ENCODE assay signal across 24 cellular contexts in the genomic region with DNA sequence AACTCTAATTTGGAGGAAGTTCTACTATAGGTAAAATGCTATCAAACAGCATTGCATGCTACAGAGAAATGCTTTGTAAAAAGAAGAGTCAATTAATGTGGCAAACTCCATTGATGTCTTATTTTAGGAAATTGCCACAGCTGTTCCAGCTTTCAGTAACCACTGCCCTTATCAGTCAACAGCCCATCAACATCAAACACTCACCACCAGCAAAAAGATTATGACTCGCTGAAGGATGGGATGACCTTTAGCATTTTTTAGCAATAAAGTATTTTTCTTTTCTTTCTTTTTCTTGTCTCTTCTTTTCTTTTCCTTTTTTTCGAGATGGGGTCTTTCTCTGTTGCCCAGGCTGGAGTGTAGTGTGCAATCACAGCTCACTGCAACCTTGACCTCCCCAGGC. TPM values are rescaled to one million over a fixed set of nuclear protein-coding genes. Genes with fewer than 3 reads are reported as not detected.
DNase-seq lines count a peak whose midpoint lies in the region; ATAC-seq, FAIRE-seq and TF ChIP-seq lines count a peak whose summit lies in the region.
"Had no signal": no experiment of that assay in that cellular context is flagged by ENCODE, and none has a peak within 500 bp of the region (broad histone marks: within the 10 kb centered on the region; RNA-seq: fewer than 3 reads in every experiment).

No MANE protein-coding gene starts in this region.

- no peak for TF ChIP-seq POLR2A in A549 (IDR thresholded peaks at IDR 0.05; ENCODE audit: low read length)
- TF ChIP-seq POLR2A in GM12878 (IDR thresholded peaks at IDR 0.05; ENCODE audit: low read depth, low read length): no peak

- TF ChIP-seq RAD21 in A549 (conservative IDR thresholded peaks at IDR 0.05 in 1 of 2, IDR thresholded peaks at IDR 0.05 in 1 of 2) (no peak), GM12878 (IDR thresholded peaks at IDR 0.05; ENCODE audit: insufficient read depth, low read depth, low read length) (no peak)

- intact Hi-C loops in GM12878 (cut with micrococcal nuclease; ENCODE audit: unreplicated experiment): no loop called here

- no peaks in the 10 kb centered on the region for H4K20me1 ChIP-seq in BLaER1
- no peaks in the 10 kb centered on the region for H4K20me1 ChIP-seq in GM12878 (ENCODE audit: control insufficient read depth, insufficient read depth)
- H4K20me1 ChIP-seq: BLaER1 treated with 17β-estradiol and CSF1 and Interleukin-3, amounts not matched to agents 10 nM and 100 nM had no signal

- SMC1A ChIA-PET in GM12878 (lab: Charles Lee; ENCODE audit: uncharacterized antibody, unreplicated experiment): no interaction called here

- 24% methylated on average over 2 of the region's 2 CpGs for WGBS in A549 (ENCODE audit: missing lambda C conversion rate)
- 0% methylated on average over 2 of the region's 2 CpGs for WGBS in GM12878 (ENCODE audit: insufficient coverage, insufficient replicate concordance, low lambda C conversion rate, missing lambda C conversion rate)

- no peak overlapping the region for H3K4me3 ChIP-seq in A549
- H3K4me3 ChIP-seq in BLaER1: no peak overlapping the region
- H3K4me3 ChIP-seq in GM12878: no peak overlapping the region
- H3K4me3 ChIP-seq: BLaER1 treated with 17β-estradiol and CSF1 and Interleukin-3, amounts not matched to agents 10 nM and 100 nM; GM23338 had no signal

- H3K36me3 Mint-ChIP-seq in natural killer cell treated with Interleukin-12 subunit alpha and Interleukin-12 subunit beta and Interleukin-15 and Interleukin-18, amount 100 ng/mL, for 72 hours: no peaks in the 10 kb centered on the region
- no peaks in the 10 kb centered on the region for H3K36me3 Mint-ChIP-seq in activated naive CD8-positive, alpha-beta T cell treated with anti-CD3 and anti-CD28 coated beads for 36 hours
- H3K36me3 Mint-ChIP-seq: CD14-positive monocyte; CD8-positive, alpha-beta memory T cell had no signal

- ATAC-seq in A549: no peak
- ATAC-seq in GM12878: no peak
- ATAC-seq in natural killer cell treated with Interleukin-12 subunit alpha and Interleukin-12 subunit beta and Interleukin-15 and Interleukin-18, amount 100 ng/mL, for 72 hours: no peak
- ATAC-seq in GM21367 (IDR thresholded peaks at IDR 0.05; ENCODE audit: unreplicated experiment): no peak
- ATAC-seq: GM23338, HCT116 had no signal

- peaks cover 2 to 9% of the 10 kb centered on the region in 2 donors for H3K27me3 Mint-ChIP-seq in natural killer cell treated with Interleukin-12 subunit alpha and Interleukin-12 subunit beta and Interleukin-15 and Interleukin-18, amount 100 ng/mL, for 72 hours
- H3K27me3 Mint-ChIP-seq in activated naive CD8-positive, alpha-beta T cell treated with anti-CD3 and anti-CD28 coated beads for 36 hours: peaks cover 4% of the 10 kb centered on the region
- H3K27me3 Mint-ChIP-seq: B cell had no signal

- FAIRE-seq in A549 (lab: Jason Lieb, UNC) (peak; percentile 46), GM12878 (lab: Jason Lieb, UNC) (no peak)
- FAIRE-seq: D721Med, GM12892, GM19239 had no signal

- H3K36me3 ChIP-seq in BLaER1 (no peaks in the 10 kb centered on the region), GM12878 (ENCODE audit: control insufficient read depth in 2 of 2, insufficient read depth in 2 of 2, low read length in 1 of 2) (no peaks in the 10 kb centered on the region)
- H3K36me3 ChIP-seq: BLaER1 treated with 17β-estradiol and CSF1 and Interleukin-3, amounts not matched to agents 10 nM and 100 nM had no signal

- H3K4me2 ChIP-seq in A549 (no peak overlapping the region), BLaER1 (peak overlapping the region; percentile 24; the same call in 1 of the 2 replicates), GM12878 (ENCODE audit: control insufficient read depth, insufficient read depth) (no peak overlapping the region)
- H3K4me2 ChIP-seq: GM23338 had no signal

- no peaks in the 10 kb centered on the region for H3K4me1 Mint-ChIP-seq in natural killer cell treated with Interleukin-12 subunit alpha and Interleukin-12 subunit beta and Interleukin-15 and Interleukin-18, amount 100 ng/mL, for 72 hours (ENCODE audit: low read depth in 2 of 2)
- no peaks in the 10 kb centered on the region for H3K4me1 Mint-ChIP-seq in activated naive CD8-positive, alpha-beta T cell treated with anti-CD3 and anti-CD28 coated beads for 36 hours
- H3K4me1 Mint-ChIP-seq: B cell; CD8-positive, alpha-beta memory T cell; GM23338; H9 had no signal

- H3K9me3 ChIP-seq in A549: no peaks in the 10 kb centered on the region
- no peaks in the 10 kb centered on the region for H3K9me3 ChIP-seq in BLaER1
- H3K9me3 ChIP-seq in GM12878 (replicated peaks; ENCODE audit: control insufficient read depth, insufficient read depth, low read length): no peaks in the 10 kb centered on the region

- TF ChIP-seq EP300 in A549 (IDR thresholded peaks at IDR 0.05) (no peak), GM12878 (IDR thresholded peaks at IDR 0.05; ENCODE audit: borderline replicate concordance in 1 of 2, control insufficient read depth in 1 of 2, low read depth in 2 of 2, low read length in 2 of 2) (no peak)

- no peaks in the 10 kb centered on the region for H3K9me3 Mint-ChIP-seq in natural killer cell treated with Interleukin-12 subunit alpha and Interleukin-12 subunit beta and Interleukin-15 and Interleukin-18, amount 100 ng/mL, for 72 hours
- H3K9me3 Mint-ChIP-seq in activated naive CD8-positive, alpha-beta T cell treated with anti-CD3 and anti-CD28 coated beads for 36 hours: no peaks in the 10 kb centered on the region
- H3K9me3 Mint-ChIP-seq: CD4-positive, alpha-beta T cell; CD8-positive, alpha-beta memory T cell; H9 had no signal

- CTCF ChIA-PET in A549 (lab: Yijun Ruan, JAX): no interaction called here
- CTCF ChIA-PET in GM12878 (lab: Yijun Ruan, JAX): interaction anchor here (0.7 kb wide), 1 partner anchor 21 kb away, joined by 3 read pairs; no protein-coding TSS in a partner anchor

- no peak overlapping the region for H3K27ac Mint-ChIP-seq in natural killer cell treated with Interleukin-12 subunit alpha and Interleukin-12 subunit beta and Interleukin-15 and Interleukin-18, amount 100 ng/mL, for 72 hours
- H3K27ac Mint-ChIP-seq in activated naive CD8-positive, alpha-beta T cell treated with anti-CD3 and anti-CD28 coated beads for 36 hours: no peak overlapping the region
- H3K27ac Mint-ChIP-seq: B cell; CD14-positive monocyte; CD4-positive, alpha-beta T cell; CD8-positive, alpha-beta memory T cell; GM23338; H9 had no signal

- TF ChIP-seq CTCF in A549 (IDR thresholded peaks at IDR 0.05) (no peak), GM12878 (IDR thresholded peaks at IDR 0.05 in 2 of 3, conservative IDR thresholded peaks at IDR 0.05 in 1 of 3; ENCODE audit: control insufficient read depth in 2 of 3, extremely low read depth in 1 of 3, insufficient read depth in 1 of 3, low read depth in 3 of 3, low read length in 3 of 3) (no peak)

- no peak overlapping the region for H3K9ac ChIP-seq in BLaER1
- H3K9ac ChIP-seq in GM12878 (ENCODE audit: control insufficient read depth, insufficient read depth, low read length): no peak overlapping the region
- H3K9ac ChIP-seq: BLaER1 treated with 17β-estradiol and CSF1 and Interleukin-3, amounts not matched to agents 10 nM and 100 nM had no signal

- DNase-seq in A549 (ENCODE audit: low read depth in 1 of 2, low spot score in 1 of 2) (no peak), GM12878 (ENCODE audit: low read depth, low spot score) (no peak), myocyte (ENCODE audit: low read depth) (peak; percentile 24), GM19238 (ENCODE audit: insufficient read length, low spot score) (no peak)
- no peak for DNase-seq in natural killer cell treated with Interleukin-12 subunit alpha and Interleukin-12 subunit beta and Interleukin-15 and Interleukin-18, amount 100 ng/mL, for 72 hours (ENCODE audit: low spot score)
- DNase-seq in activated naive CD8-positive, alpha-beta T cell treated with anti-CD3 and anti-CD28 coated beads for 36 hours: no peak
- DNase-seq: CD4-positive, alpha-beta T cell; CD8-positive, alpha-beta memory T cell; DMS53; DMS79 treated with DMSO at 0.1 percent for 48 hours; GF-D8; H9 had no signal

- H3K27me3 ChIP-seq in BLaER1 (no peaks in the 10 kb centered on the region), GM12878 (replicated peaks in 1 of 2; ENCODE audit: control insufficient read depth in 2 of 2, insufficient read depth in 2 of 2, low read length in 1 of 2) (no peaks in the 10 kb centered on the region)
- H3K27me3 ChIP-seq: BLaER1 treated with 17β-estradiol and CSF1 and Interleukin-3, amounts not matched to agents 10 nM and 100 nM had no signal

- RAD21 ChIA-PET in GM12878 (lab: Charles Lee; ENCODE audit: unreplicated experiment): no interaction called here

- POLR2A ChIA-PET in A549 (lab: Yijun Ruan, JAX) (no interaction called here), GM12878 (lab: Charles Lee) (no interaction called here)

- in situ Hi-C loops in GM12878 (cut with MboI): no loop called here

- no peaks in the 10 kb centered on the region for H3K79me2 ChIP-seq in GM12878 (ENCODE audit: control insufficient read depth, insufficient read depth, low read length)

- no peak overlapping the region for H3K27ac ChIP-seq in A549
- H3K27ac ChIP-seq in BLaER1: no peak overlapping the region
- no peak overlapping the region for H3K27ac ChIP-seq in GM12878 (ENCODE audit: control insufficient read depth, insufficient read depth)
- H3K27ac ChIP-seq: BLaER1 treated with 17β-estradiol and CSF1 and Interleukin-3, amounts not matched to agents 10 nM and 100 nM had no signal

- BruUV-seq in GM12878 (replicated peaks; lab: Mats Ljungman, UMichigan): no TSS peak

- H2AFZ ChIP-seq in GM12878 (ENCODE audit: control insufficient read depth, low read depth, low read length): no peak overlapping the region
- H2AFZ ChIP-seq: GM23338 had no signal

- H3K4me3 Mint-ChIP-seq in natural killer cell treated with Interleukin-12 subunit alpha and Interleukin-12 subunit beta and Interleukin-15 and Interleukin-18, amount 100 ng/mL, for 72 hours: no peak overlapping the region
- no peak overlapping the region for H3K4me3 Mint-ChIP-seq in activated naive CD8-positive, alpha-beta T cell treated with anti-CD3 and anti-CD28 coated beads for 36 hours
- H3K4me3 Mint-ChIP-seq: B cell; CD14-positive monocyte; CD4-positive, alpha-beta T cell; CD8-positive, alpha-beta memory T cell; GM23338; H9 had no signal

- H3K4me1 ChIP-seq in A549 (no peaks in the 10 kb centered on the region), BLaER1 (peaks cover 21% of the 10 kb centered on the region), GM12878 (ENCODE audit: control insufficient read depth, insufficient read depth, low read length) (no peaks in the 10 kb centered on the region)

RNA-seq across cellular contexts. Expression of a gene that starts 26.0 kb away (rescaled TPM):
- polyA plus RNA-seq in A549 (2011; rRNA removed): not detected in 2 replicates
- not detected in 2 replicates for polyA plus RNA-seq in A549 (2012; cell fraction: cytosol; rRNA removed)
- polyA plus RNA-seq in A549 (2012; cell fraction: nucleus; rRNA removed): 0.04 TPM in 1 of 2 replicates, not detected in the other
- not detected in 3 replicates for polyA plus RNA-seq in A549 (2017; fragmentation: RNase III; extraction: RNeasy Plus Mini Kit Qiagen cat#74134 plus additional on column Dnase treatment)
- polyA minus RNA-seq in A549 (2011; rRNA and poly(A)+ RNA removed): not detected in 2 replicates
- total RNA-seq in GM12878 (2013; cell fraction: nucleolus; rRNA removed): 4.2 and 4.7 TPM in 2 replicates
- not detected in 2 replicates for total RNA-seq in GM12878 (2014; rRNA removed)
- total RNA-seq in GM12878 (2014; rRNA removed; fragmentation: Illumina TruSeq; extraction: Trizol): 0.09 TPM in 1 of 2 replicates, not detected in the other
- not detected in 2 replicates for total RNA-seq in GM12878 (2021)
- polyA plus RNA-seq in GM12878 (2011; ENCODE audit: low read depth): 0.58 TPM
- 0.04 and 0.24 TPM in 2 replicates for polyA plus RNA-seq in GM12878 (2011; rRNA removed)
- polyA plus RNA-seq in GM12878 (2011; cell fraction: cytosol; rRNA removed): 0.03 TPM in 1 of 2 replicates, not detected in the other
- 0.64 and 0.99 TPM in 2 replicates for polyA plus RNA-seq in GM12878 (2011; cell fraction: nucleus; rRNA removed)
- 0.06 and 0.09 TPM in 2 replicates for polyA plus RNA-seq in GM12878 (2012)
- polyA plus RNA-seq in GM12878 (2014; fragmentation: Illumina TruSeq; extraction: Trizol): not detected in 2 replicates
- polyA plus RNA-seq in GM12878 (2014; fragmentation: Nextera tagmentation; extraction: Ambion mirVana): not detected
- 0.11 and 0.32 TPM in 2 replicates for polyA plus RNA-seq in GM12878 (2014; rRNA removed)
- polyA plus RNA-seq in GM12878 (2016; fragmentation: Nextera tagmentation; extraction: Ambion mirVana): not detected
- polyA minus RNA-seq in GM12878 (2011; rRNA and poly(A)+ RNA removed): 0.21 and 1.5 TPM in 2 replicates
- not detected in 2 replicates for polyA minus RNA-seq in GM12878 (2011; cell fraction: cytosol; rRNA and poly(A)+ RNA removed)
- polyA minus RNA-seq in GM12878 (2011; cell fraction: nucleus; rRNA and poly(A)+ RNA removed): not detected in 2 replicates
- 1.3 TPM in 1 of 2 replicates, not detected in the other for total RNA-seq in myocyte
- not detected for polyA plus RNA-seq in myocyte (2012)
- not detected for total RNA-seq in natural killer cell treated with Interleukin-12 subunit alpha and Interleukin-12 subunit beta and Interleukin-15 and Interleukin-18, amount 100 ng/mL, for 72 hours
- not detected for total RNA-seq in activated naive CD8-positive, alpha-beta T cell treated with anti-CD3 and anti-CD28 coated beads for 36 hours
- total RNA-seq: A172; CD4-positive, alpha-beta T cell; CD8-positive, alpha-beta memory T cell; GM23338; H4; H9 had no signal
- polyA plus RNA-seq: CD14-positive monocyte; CD8-positive, alpha-beta memory T cell; GM23338 had no signal

RNA-seq across cellular contexts. Expression of a gene that starts 51.3 kb away (rescaled TPM):
- polyA plus RNA-seq in A549 (2011; rRNA removed): 25.3 and 32.5 TPM in 2 replicates
- polyA plus RNA-seq in A549 (2012; cell fraction: cytosol; rRNA removed): 9.2 and 13.1 TPM in 2 replicates
- polyA plus RNA-seq in A549 (2012; cell fraction: nucleus; rRNA removed): 7.7 and 13.3 TPM in 2 replicates
- polyA plus RNA-seq in A549 (2017; fragmentation: RNase III; extraction: RNeasy Plus Mini Kit Qiagen cat#74134 plus additional on column Dnase treatment): 15.7 to 16.9 TPM (median 15.8 TPM) in 3 replicates
- polyA minus RNA-seq in A549 (2011; rRNA and poly(A)+ RNA removed): 9.0 and 10.2 TPM in 2 replicates
- 43.1 and 47.1 TPM in 2 replicates for total RNA-seq in GM12878 (2013; cell fraction: nucleolus; rRNA removed)
- 20.1 and 22.2 TPM in 2 replicates for total RNA-seq in GM12878 (2014; rRNA removed)
- 20.0 and 20.3 TPM in 2 replicates for total RNA-seq in GM12878 (2014; rRNA removed; fragmentation: Illumina TruSeq; extraction: Trizol)
- 19.6 and 21.1 TPM in 2 replicates for total RNA-seq in GM12878 (2021)
- 5.4 TPM for polyA plus RNA-seq in GM12878 (2011; ENCODE audit: low read depth)
- 24.8 and 40.3 TPM in 2 replicates for polyA plus RNA-seq in GM12878 (2011; rRNA removed)
- 8.2 and 9.0 TPM in 2 replicates for polyA plus RNA-seq in GM12878 (2011; cell fraction: cytosol; rRNA removed)
- polyA plus RNA-seq in GM12878 (2011; cell fraction: nucleus; rRNA removed): 9.3 and 10.1 TPM in 2 replicates
- 9.9 and 13.1 TPM in 2 replicates for polyA plus RNA-seq in GM12878 (2012)
- polyA plus RNA-seq in GM12878 (2014; fragmentation: Illumina TruSeq; extraction: Trizol): 18.8 and 23.6 TPM in 2 replicates
- polyA plus RNA-seq in GM12878 (2014; fragmentation: Nextera tagmentation; extraction: Ambion mirVana): 1 to 10 TPM; 7.3 to 9.4 TPM
- polyA plus RNA-seq in GM12878 (2014; rRNA removed): 14.4 and 15.8 TPM in 2 replicates
- polyA plus RNA-seq in GM12878 (2016; fragmentation: Nextera tagmentation; extraction: Ambion mirVana): 10 to 100 TPM; 35.6 to 43.4 TPM
- 5.6 and 7.2 TPM in 2 replicates for polyA minus RNA-seq in GM12878 (2011; rRNA and poly(A)+ RNA removed)
- polyA minus RNA-seq in GM12878 (2011; cell fraction: cytosol; rRNA and poly(A)+ RNA removed): 6.7 and 7.2 TPM in 2 replicates
- polyA minus RNA-seq in GM12878 (2011; cell fraction: nucleus; rRNA and poly(A)+ RNA removed): 11.8 and 18.4 TPM in 2 replicates
- 28.1 and 36.7 TPM in 2 replicates for total RNA-seq in myocyte
- 11.7 TPM for polyA plus RNA-seq in myocyte (2012)
- 10 to 100 TPM; 23.7 to 33.3 TPM for total RNA-seq in natural killer cell treated with Interleukin-12 subunit alpha and Interleukin-12 subunit beta and Interleukin-15 and Interleukin-18, amount 100 ng/mL, for 72 hours
- total RNA-seq in activated naive CD8-positive, alpha-beta T cell treated with anti-CD3 and anti-CD28 coated beads for 36 hours: 10 to 100 TPM; 28.7 to 29.2 TPM
